Comparison of ENCODE assay signal across 6 cellular contexts in the genomic region with DNA sequence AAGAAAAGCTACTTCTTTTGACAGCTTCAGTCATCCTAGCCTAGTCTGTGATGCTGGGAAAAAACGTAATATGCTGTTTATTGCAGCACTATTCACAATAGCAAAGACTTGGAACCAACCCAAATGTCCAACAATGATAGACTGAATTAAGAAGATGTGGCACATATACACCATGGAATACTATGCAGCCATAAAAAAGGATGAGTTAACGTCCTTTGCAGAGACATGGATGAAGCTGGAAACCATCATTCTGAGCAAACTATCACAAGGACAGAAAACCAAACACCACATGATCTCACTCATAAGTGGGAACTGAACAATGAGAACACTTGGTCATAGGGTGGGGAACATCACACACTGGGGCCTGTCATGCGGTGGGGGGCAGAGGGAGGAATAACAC.
DNase-seq lines count a peak whose midpoint lies in the region; ATAC-seq and TF ChIP-seq lines count a peak whose summit lies in the region.
"Not testable (repeated sequence)": the region's sequence is repeated elsewhere in the genome, so short reads cannot be mapped to it uniquely, and the experiment has no call there.

No MANE protein-coding gene starts in this region.

- not testable (repeated sequence) for DNase-seq in MM.1S

- H3K27ac ChIP-seq in DOHH2 (ENCODE audit: low read depth, low read length) (peak overlapping the region; percentile 99), MM.1S (ENCODE audit: low read length) (peak overlapping the region; percentile 99; the same call in 1 of the 2 replicates), SU-DHL-6 (ENCODE audit: low read depth, low read length) (peak overlapping the region; percentile 87)

- H4K20me1 ChIP-seq in DOHH2 (ENCODE audit: control insufficient read depth, insufficient read depth, low read depth, low read length); MM.1S (ENCODE audit: insufficient read depth, low read length); SU-DHL-6 (ENCODE audit: low read depth, low read length): not testable (repeated sequence)

- not testable (repeated sequence) for H3K36me3 ChIP-seq in DOHH2 (ENCODE audit: control insufficient read depth, low read length); MM.1S (replicated peaks; ENCODE audit: insufficient read depth, low read length); SU-DHL-6 (ENCODE audit: low read length)

- not testable (repeated sequence) for H3K9me3 ChIP-seq in DOHH2 (ENCODE audit: control insufficient read depth, insufficient read depth, low read length); MM.1S (replicated peaks; ENCODE audit: insufficient read depth, low read length); SU-DHL-6 (ENCODE audit: insufficient read depth, low read length)

- TF ChIP-seq CTCF in DOHH2 (IDR thresholded peaks at IDR 0.05; ENCODE audit: low read depth, low read length, poor library complexity, severe bottlenecking); MM.1S (IDR thresholded peaks at IDR 0.05; ENCODE audit: low read length); SU-DHL-6 (IDR thresholded peaks at IDR 0.05; ENCODE audit: insufficient read depth, low read length, poor library complexity, severe bottlenecking): not testable (repeated sequence)

- H3K4me2 ChIP-seq in DOHH2 (ENCODE audit: low read length) (peak overlapping the region; percentile 93), MM.1S (ENCODE audit: low read depth, low read length) (peak overlapping the region; percentile 50), SU-DHL-6 (ENCODE audit: low read depth, low read length, poor library complexity, severe bottlenecking) (peak overlapping the region; percentile 83)

- H3K27me3 ChIP-seq in DOHH2 (ENCODE audit: control insufficient read depth, low read length); MM.1S (replicated peaks; ENCODE audit: insufficient read depth, low read length); SU-DHL-6 (ENCODE audit: low read length): not testable (repeated sequence)

- not testable (repeated sequence) for H2AFZ ChIP-seq in MM.1S (ENCODE audit: low read length); SU-DHL-6 (ENCODE audit: low read depth, low read length, severe bottlenecking)

- H3K9me2 ChIP-seq in DOHH2 (replicated peaks; ENCODE audit: control insufficient read depth, low read length); MM.1S (replicated peaks; ENCODE audit: insufficient read depth, low read length); SU-DHL-6 (replicated peaks; ENCODE audit: insufficient read depth, low read length): not testable (repeated sequence)

- H3K4me3 ChIP-seq in DOHH2 (ENCODE audit: low read length): peak overlapping the region; percentile 27
- not testable (repeated sequence) for H3K4me3 ChIP-seq in MM.1S (ENCODE audit: low read length); SU-DHL-6 (ENCODE audit: insufficient read depth, low read length, poor library complexity, severe bottlenecking)

- not testable (repeated sequence) for H3K9ac ChIP-seq in MM.1S (ENCODE audit: low read length); SU-DHL-6 (ENCODE audit: low read length)

- H3K4me1 ChIP-seq in DOHH2 (ENCODE audit: control insufficient read depth, low read length) (peaks cover 97% of the 10 kb centered on the region), MM.1S (ENCODE audit: low read length) (peaks cover 59% of the 10 kb centered on the region)

- peaks cover 56% of the 10 kb centered on the region for H3F3A ChIP-seq in DOHH2 (ENCODE audit: control insufficient read depth, insufficient read depth)
- H3F3A ChIP-seq in MM.1S (ENCODE audit: insufficient read depth, low read length): peaks cover 50% of the 10 kb centered on the region
- H3F3A ChIP-seq in SU-DHL-6 (ENCODE audit: insufficient read depth): peaks cover 22% of the 10 kb centered on the region; the same call in 1 of the 2 replicates

- ATAC-seq in GM18517 (IDR thresholded peaks at IDR 0.05; ENCODE audit: unreplicated experiment) (peak; percentile 1), GM21515 (IDR thresholded peaks at IDR 0.05; ENCODE audit: unreplicated experiment) (peak; percentile 1), HG03354 (IDR thresholded peaks at IDR 0.05; ENCODE audit: poor library complexity, severe bottlenecking, unreplicated experiment) (peak; percentile 4)

- H3K79me2 ChIP-seq in DOHH2 (ENCODE audit: control insufficient read depth, low read length) (peaks cover 34% of the 10 kb centered on the region), MM.1S (ENCODE audit: low read length) (peaks cover 34% of the 10 kb centered on the region)
- not testable (repeated sequence) for H3K79me2 ChIP-seq in SU-DHL-6 (ENCODE audit: insufficient read depth, low read length)
